ENCODE assay signal across 1 cellular context in genomic region chr2:191612496-191612895, GRCh38.
TF ChIP-seq lines count a peak whose summit lies in the region.

No MANE protein-coding gene starts in this region.

TF ChIP-seq in SK-N-SH, 30 proteins besides CTCF, POLR2A, EP300 and RAD21 (continued from another document):
- TF ChIP-seq REST (IDR thresholded peaks at IDR 0.05; ENCODE audit: low read depth, low read length) (no peak), SMC3 (IDR thresholded peaks at IDR 0.05; ENCODE audit: low read depth, low read length) (no peak), ZBTB33 (IDR thresholded peaks at IDR 0.05; ENCODE audit: borderline replicate concordance, low read depth) (no peak), RXRA (IDR thresholded peaks at IDR 0.05; ENCODE audit: borderline replicate concordance, low read depth) (peak; percentile 30; the same call in 1 of the 2 replicates), GATA2 (CRISPR knock-in tag; IDR thresholded peaks at IDR 0.05) (no peak), MAX (IDR thresholded peaks at IDR 0.05; ENCODE audit: low read depth) (no peak), MEF2A (IDR thresholded peaks at IDR 0.05; ENCODE audit: borderline replicate concordance, low read depth) (peak; percentile 96), MXI1 (IDR thresholded peaks at IDR 0.05; ENCODE audit: low read depth, low read length) (no peak), CHD2 (IDR thresholded peaks at IDR 0.05; ENCODE audit: low read length, partially characterized antibody) (no peak), FOXJ3 (CRISPR knock-in tag; IDR thresholded peaks at IDR 0.05) (no peak), USF2 (IDR thresholded peaks at IDR 0.05; ENCODE audit: borderline replicate concordance, low read depth, low read length) (no peak), YY1 (IDR thresholded peaks at IDR 0.05; ENCODE audit: low read depth) (no peak), SIN3A (IDR thresholded peaks at IDR 0.05; ENCODE audit: borderline replicate concordance, low read depth, low read length) (no peak), GABPA (IDR thresholded peaks at IDR 0.05; ENCODE audit: low read depth) (no peak), FOXM1 (IDR thresholded peaks at IDR 0.05; ENCODE audit: low read depth) (peak; percentile 73; the same call in 1 of the 2 replicates), RFX5 (IDR thresholded peaks at IDR 0.05; ENCODE audit: low read length) (no peak), FOSL2 (IDR thresholded peaks at IDR 0.05; ENCODE audit: borderline replicate concordance, low read depth) (peak; percentile 92), NRF1 (IDR thresholded peaks at IDR 0.05; ENCODE audit: low read depth, low read length) (no peak), EZH2phosphoT487 (IDR thresholded peaks at IDR 0.05; ENCODE audit: borderline replicate concordance, low read depth) (no peak)
